In genomic region chr15:42575188-42576039, GRCh38 we compare ENCODE assay signal across 1 cellular context.
TF ChIP-seq lines count a peak whose summit lies in the region.

STARD9 (plus strand) TSS chr15:42575606; CDS start chr15:42575716, 110 bp downstream.

TF ChIP-seq in GM12878, 131 proteins besides CTCF, POLR2A, EP300 and RAD21 (continued from another document and continues in another):
- TF ChIP-seq ZNF687 (IDR thresholded peaks at IDR 0.05) (peak; percentile 94; the same call in 1 of the 2 replicates), YY1 (IDR thresholded peaks at IDR 0.05; ENCODE audit: low read depth, low read length) (no peak), SIN3A (IDR thresholded peaks at IDR 0.05; ENCODE audit: low read depth, low read length) (no peak; the same call in 1 of the 2 replicates), EZH2 (IDR thresholded peaks at IDR 0.05; ENCODE audit: borderline replicate concordance, control insufficient read depth, low read depth, low read length) (no peak), FOXK2 (IDR thresholded peaks at IDR 0.05) (0 out of 2 replicates have a peak, but pooled peaks have one; percentile 28), EED (IDR thresholded peaks at IDR 0.05; ENCODE audit: low read depth) (0 out of 2 replicates have a peak, but pooled peaks have one; percentile 13), USF2 (IDR thresholded peaks at IDR 0.05; ENCODE audit: borderline replicate concordance, low read depth, low read length) (no peak), ZBTB4 (CRISPR knock-in tag; IDR thresholded peaks at IDR 0.05) (no peak), BACH1 (IDR thresholded peaks at IDR 0.05; ENCODE audit: borderline replicate concordance) (peak; percentile 58; the same call in 1 of the 2 replicates), PAX8 (IDR thresholded peaks at IDR 0.05) (no peak), NRF1 (conservative IDR thresholded peaks at IDR 0.05; ENCODE audit: low read depth, low read length) (0 out of 2 replicates have a peak, but pooled peaks have one; percentile 27), REST (IDR thresholded peaks at IDR 0.05; ENCODE audit: low read depth, low read length) (no peak), E2F4 (IDR thresholded peaks at IDR 0.05; ENCODE audit: low read depth, low read length) (peak; percentile 45; the same call in 1 of the 2 replicates), DPF2 (IDR thresholded peaks at IDR 0.05) (peak; percentile 36), CUX1 (IDR thresholded peaks at IDR 0.05; ENCODE audit: insufficient replicate concordance, low read depth, low read length) (no peak), PKNOX1 (IDR thresholded peaks at IDR 0.05) (0 out of 2 replicates have a peak, but pooled peaks have one; percentile 6), ASH2L (IDR thresholded peaks at IDR 0.05; ENCODE audit: borderline replicate concordance, low read depth) (no peak), ATF7 (IDR thresholded peaks at IDR 0.05; ENCODE audit: low read depth) (no peak), RB1 (IDR thresholded peaks at IDR 0.05; ENCODE audit: borderline replicate concordance) (peak; percentile 64; the same call in 1 of the 2 replicates), SMAD1 (IDR thresholded peaks at IDR 0.05; ENCODE audit: low read depth, partially characterized antibody) (peak; percentile 82), STAT1 (conservative IDR thresholded peaks at IDR 0.05) (peak; percentile 55; the same call in 1 of the 2 replicates), IKZF2 (IDR thresholded peaks at IDR 0.05) (no peak), RELB (IDR thresholded peaks at IDR 0.05; ENCODE audit: low read depth) (0 out of 2 replicates have a peak, but pooled peaks have one; percentile 8), PAX5 (IDR thresholded peaks at IDR 0.05; ENCODE audit: borderline replicate concordance, low read depth, low read length) (0 out of 2 replicates have a peak, but pooled peaks have one; percentile 5), KLF5 (IDR thresholded peaks at IDR 0.05; ENCODE audit: partially characterized antibody) (peak; percentile 54), GATAD2B (conservative IDR thresholded peaks at IDR 0.05; ENCODE audit: low read depth) (peak; percentile 40), CHD2 (IDR thresholded peaks at IDR 0.05; ENCODE audit: borderline replicate concordance, low read depth, low read length) (no peak; the same call in 1 of the 2 replicates), SREBF2 (IDR thresholded peaks at IDR 0.05; ENCODE audit: low read length) (no peak), POU2F2 (IDR thresholded peaks at IDR 0.05; ENCODE audit: borderline replicate concordance, low read depth, low read length) (peak; percentile 13; the same call in 1 of the 3 replicates), BRCA1 (IDR thresholded peaks at IDR 0.05; ENCODE audit: low read depth, low read length) (no peak), SREBF1 (IDR thresholded peaks at IDR 0.05; ENCODE audit: low read length) (no peak), CREM (IDR thresholded peaks at IDR 0.05; ENCODE audit: low read depth) (no peak), MXI1 (IDR thresholded peaks at IDR 0.05; ENCODE audit: low read depth, low read length) (peak; percentile 74), HDGF (IDR thresholded peaks at IDR 0.05) (peak; percentile 88), SMAD5 (IDR thresholded peaks at IDR 0.05; ENCODE audit: low read depth) (peak; percentile 60; the same call in 1 of the 2 replicates), MYB (IDR thresholded peaks at IDR 0.05; ENCODE audit: borderline replicate concordance, low read depth, low read length) (no peak), ZNF207 (IDR thresholded peaks at IDR 0.05; ENCODE audit: borderline replicate concordance) (0 out of 2 replicates have a peak, but pooled peaks have one; percentile 1), TCF7 (IDR thresholded peaks at IDR 0.05; ENCODE audit: borderline replicate concordance) (no peak), POLR2AphosphoS2 (IDR thresholded peaks at IDR 0.05; ENCODE audit: low read depth, low read length) (peak; percentile 55)
